Comparison of ENCODE assay signal across 1 cellular context in genomic region chr20:57130160-57130772, GRCh38.
A peak's percentile ranks its signal among the peaks of the same experiment; 100 is the strongest.
TF ChIP-seq lines count a peak whose summit lies in the region.

No MANE protein-coding gene starts in this region.

TF ChIP-seq in HepG2, 621 proteins besides CTCF, POLR2A, EP300 and RAD21 (continued from another document and continues in another):
- TF ChIP-seq ZNF563 (CRISPR knock-in tag; IDR thresholded peaks at IDR 0.05) (peak; percentile 90), POLR2AphosphoS2 (IDR thresholded peaks at IDR 0.05; ENCODE audit: low read depth, low read length) (no peak), ZNF782 (CRISPR knock-in tag; IDR thresholded peaks at IDR 0.05; ENCODE audit: borderline replicate concordance) (no peak), EED (CRISPR knock-in tag; IDR thresholded peaks at IDR 0.05) (no peak; the same call in 1 of the 2 replicates), ATRX (CRISPR knock-in tag; IDR thresholded peaks at IDR 0.05; ENCODE audit: borderline replicate concordance) (no peak), ZNF747 (CRISPR knock-in tag; IDR thresholded peaks at IDR 0.05; ENCODE audit: borderline replicate concordance) (peak; percentile 74; the same call in 1 of the 2 replicates), MTA3 (CRISPR knock-in tag; IDR thresholded peaks at IDR 0.05) (no peak), BRD4 (CRISPR knock-in tag; IDR thresholded peaks at IDR 0.05) (no peak), FOSL2 (CRISPR knock-in tag; IDR thresholded peaks at IDR 0.05) (peak; percentile 89), THAP11 (CRISPR knock-in tag; IDR thresholded peaks at IDR 0.05) (peak; percentile 80), GTF3A (CRISPR knock-in tag; conservative IDR thresholded peaks at IDR 0.05) (no peak), HOXA3 (CRISPR knock-in tag; IDR thresholded peaks at IDR 0.05) (peak; percentile 78; the same call in 1 of the 2 replicates), NFE2L2 (IDR thresholded peaks at IDR 0.05; ENCODE audit: low read length) (peak; percentile 34), TRIM24 (CRISPR knock-in tag; IDR thresholded peaks at IDR 0.05) (peak; percentile 100), ZSCAN9 (CRISPR knock-in tag; IDR thresholded peaks at IDR 0.05; ENCODE audit: borderline replicate concordance) (peak; percentile 45; the same call in 1 of the 2 replicates), ZFAT (CRISPR knock-in tag; conservative IDR thresholded peaks at IDR 0.05) (no peak), PRPF4 (IDR thresholded peaks at IDR 0.05; ENCODE audit: low read depth, low read length, poor library complexity, severe bottlenecking) (no peak), HBP1 (CRISPR knock-in tag; IDR thresholded peaks at IDR 0.05; ENCODE audit: low read depth) (peak; percentile 73; the same call in 1 of the 2 replicates), ZNF24 (IDR thresholded peaks at IDR 0.05) (0 out of 2 replicates have a peak, but pooled peaks have one; percentile 33), ATF3 (CRISPR knock-in tag; IDR thresholded peaks at IDR 0.05) (peak; percentile 81; the same call in 1 of the 2 replicates), ETV5 (CRISPR knock-in tag; IDR thresholded peaks at IDR 0.05; ENCODE audit: borderline replicate concordance) (peak; percentile 19; the same call in 1 of the 2 replicates), ZMYM4 (CRISPR knock-in tag; IDR thresholded peaks at IDR 0.05) (peak; percentile 84), ZBTB7B (CRISPR knock-in tag; IDR thresholded peaks at IDR 0.05) (peak; percentile 95), KLF9 (CRISPR knock-in tag; IDR thresholded peaks at IDR 0.05; ENCODE audit: low read depth) (no peak), ISX (CRISPR knock-in tag; conservative IDR thresholded peaks at IDR 0.05) (no peak), RBM39 (IDR thresholded peaks at IDR 0.05; ENCODE audit: low read depth, low read length, poor library complexity, severe bottlenecking) (no peak), ZNF317 (CRISPR knock-in tag; IDR thresholded peaks at IDR 0.05) (0 out of 2 replicates have a peak, but pooled peaks have one; percentile 38), HDAC6 (IDR thresholded peaks at IDR 0.05; ENCODE audit: low read depth, low read length) (no peak), ZNF138 (CRISPR knock-in tag; IDR thresholded peaks at IDR 0.05; ENCODE audit: low read depth) (no peak), HIVEP1 (CRISPR knock-in tag; IDR thresholded peaks at IDR 0.05) (no peak), ZNF562 (CRISPR knock-in tag; IDR thresholded peaks at IDR 0.05; ENCODE audit: borderline replicate concordance) (no peak), ZNF224 (CRISPR knock-in tag; IDR thresholded peaks at IDR 0.05) (no peak), ZMYM2 (CRISPR knock-in tag; IDR thresholded peaks at IDR 0.05) (no peak), BRCA1 (CRISPR knock-in tag; IDR thresholded peaks at IDR 0.05) (0 out of 2 replicates have a peak, but pooled peaks have one; percentile 92), SP4 (CRISPR knock-in tag; IDR thresholded peaks at IDR 0.05) (peak; percentile 42; the same call in 1 of the 2 replicates), ZNF646 (CRISPR knock-in tag; IDR thresholded peaks at IDR 0.05) (no peak), MAF1 (CRISPR knock-in tag; IDR thresholded peaks at IDR 0.05; ENCODE audit: borderline replicate concordance) (no peak), SMYD3 (CRISPR knock-in tag; IDR thresholded peaks at IDR 0.05) (no peak), ZZZ3 (CRISPR knock-in tag; IDR thresholded peaks at IDR 0.05; ENCODE audit: borderline replicate concordance) (no peak), CCAR2 (optimal IDR thresholded peaks at IDR 0.05; ENCODE audit: low read depth, low read length) (no peak), GATAD2A (CRISPR knock-in tag; IDR thresholded peaks at IDR 0.05) (peak; percentile 97), SP140L (CRISPR knock-in tag; IDR thresholded peaks at IDR 0.05; ENCODE audit: borderline replicate concordance) (no peak), ZNF44 (CRISPR knock-in tag; IDR thresholded peaks at IDR 0.05) (peak; percentile 82; the same call in 1 of the 2 replicates), ZEB1 (IDR thresholded peaks at IDR 0.05; ENCODE audit: insufficient replicate concordance, low read depth) (peak; percentile 45), FOXO1 (CRISPR knock-in tag; IDR thresholded peaks at IDR 0.05) (peak; percentile 91), ZNF225 (CRISPR knock-in tag; IDR thresholded peaks at IDR 0.05) (peak; percentile 52; the same call in 1 of the 2 replicates), YY1 (IDR thresholded peaks at IDR 0.05; ENCODE audit: insufficient read depth, insufficient replicate concordance, low read depth, low read length) (no peak), RFXANK (CRISPR knock-in tag; IDR thresholded peaks at IDR 0.05) (no peak)
- TF ChIP-seq, protein P1, sequence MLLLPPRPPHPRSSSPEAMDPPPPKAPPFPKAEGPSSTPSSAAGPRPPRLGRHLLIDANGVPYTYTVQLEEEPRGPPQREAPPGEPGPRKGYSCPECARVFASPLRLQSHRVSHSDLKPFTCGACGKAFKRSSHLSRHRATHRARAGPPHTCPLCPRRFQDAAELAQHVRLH (CRISPR knock-in tag; IDR thresholded peaks at IDR 0.05; ENCODE audit: borderline replicate concordance, low read depth), result no peak
- TF ChIP-seq, protein P2, sequence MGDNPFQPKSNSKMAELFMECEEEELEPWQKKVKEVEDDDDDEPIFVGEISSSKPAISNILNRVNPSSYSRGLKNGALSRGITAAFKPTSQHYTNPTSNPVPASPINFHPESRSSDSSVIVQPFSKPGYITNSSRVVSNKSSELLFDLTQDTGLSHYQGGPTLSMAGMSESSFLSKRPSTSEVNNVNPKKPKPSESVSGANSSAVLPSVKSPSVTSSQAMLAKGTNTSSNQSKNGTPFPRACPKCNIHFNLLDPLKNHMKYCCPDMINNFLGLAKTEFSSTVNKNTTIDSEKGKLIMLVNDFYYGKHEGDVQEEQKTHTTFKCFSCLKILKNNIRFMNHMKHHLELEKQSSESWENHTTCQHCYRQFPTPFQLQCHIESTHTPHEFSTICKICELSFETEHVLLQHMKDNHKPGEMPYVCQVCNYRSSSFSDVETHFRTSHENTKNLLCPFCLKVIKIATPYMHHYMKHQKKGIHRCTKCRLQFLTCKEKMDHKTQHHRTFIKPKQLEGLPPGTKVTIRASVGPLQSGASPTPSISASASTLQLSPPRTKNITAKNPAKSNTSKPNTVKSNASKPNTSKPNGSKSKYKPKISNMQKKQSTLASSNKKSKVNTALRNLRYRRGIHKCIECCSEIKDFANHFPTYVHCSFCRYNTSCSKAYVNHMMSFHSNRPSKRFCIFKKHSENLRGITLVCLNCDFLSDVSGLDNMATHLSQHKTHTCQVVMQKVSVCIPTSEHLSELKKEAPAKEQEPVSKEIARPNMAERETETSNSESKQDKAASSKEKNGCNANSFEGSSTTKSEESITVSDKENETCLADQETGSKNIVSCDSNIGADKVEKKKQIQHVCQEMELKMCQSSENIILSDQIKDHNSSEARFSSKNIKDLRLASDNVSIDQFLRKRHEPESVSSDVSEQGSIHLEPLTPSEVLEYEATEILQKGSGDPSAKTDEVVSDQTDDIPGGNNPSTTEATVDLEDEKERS (CRISPR knock-in tag; IDR thresholded peaks at IDR 0.05), result peak; percentile 87; the same call in 1 of the 2 replicates
- TF ChIP-seq, protein P3, sequence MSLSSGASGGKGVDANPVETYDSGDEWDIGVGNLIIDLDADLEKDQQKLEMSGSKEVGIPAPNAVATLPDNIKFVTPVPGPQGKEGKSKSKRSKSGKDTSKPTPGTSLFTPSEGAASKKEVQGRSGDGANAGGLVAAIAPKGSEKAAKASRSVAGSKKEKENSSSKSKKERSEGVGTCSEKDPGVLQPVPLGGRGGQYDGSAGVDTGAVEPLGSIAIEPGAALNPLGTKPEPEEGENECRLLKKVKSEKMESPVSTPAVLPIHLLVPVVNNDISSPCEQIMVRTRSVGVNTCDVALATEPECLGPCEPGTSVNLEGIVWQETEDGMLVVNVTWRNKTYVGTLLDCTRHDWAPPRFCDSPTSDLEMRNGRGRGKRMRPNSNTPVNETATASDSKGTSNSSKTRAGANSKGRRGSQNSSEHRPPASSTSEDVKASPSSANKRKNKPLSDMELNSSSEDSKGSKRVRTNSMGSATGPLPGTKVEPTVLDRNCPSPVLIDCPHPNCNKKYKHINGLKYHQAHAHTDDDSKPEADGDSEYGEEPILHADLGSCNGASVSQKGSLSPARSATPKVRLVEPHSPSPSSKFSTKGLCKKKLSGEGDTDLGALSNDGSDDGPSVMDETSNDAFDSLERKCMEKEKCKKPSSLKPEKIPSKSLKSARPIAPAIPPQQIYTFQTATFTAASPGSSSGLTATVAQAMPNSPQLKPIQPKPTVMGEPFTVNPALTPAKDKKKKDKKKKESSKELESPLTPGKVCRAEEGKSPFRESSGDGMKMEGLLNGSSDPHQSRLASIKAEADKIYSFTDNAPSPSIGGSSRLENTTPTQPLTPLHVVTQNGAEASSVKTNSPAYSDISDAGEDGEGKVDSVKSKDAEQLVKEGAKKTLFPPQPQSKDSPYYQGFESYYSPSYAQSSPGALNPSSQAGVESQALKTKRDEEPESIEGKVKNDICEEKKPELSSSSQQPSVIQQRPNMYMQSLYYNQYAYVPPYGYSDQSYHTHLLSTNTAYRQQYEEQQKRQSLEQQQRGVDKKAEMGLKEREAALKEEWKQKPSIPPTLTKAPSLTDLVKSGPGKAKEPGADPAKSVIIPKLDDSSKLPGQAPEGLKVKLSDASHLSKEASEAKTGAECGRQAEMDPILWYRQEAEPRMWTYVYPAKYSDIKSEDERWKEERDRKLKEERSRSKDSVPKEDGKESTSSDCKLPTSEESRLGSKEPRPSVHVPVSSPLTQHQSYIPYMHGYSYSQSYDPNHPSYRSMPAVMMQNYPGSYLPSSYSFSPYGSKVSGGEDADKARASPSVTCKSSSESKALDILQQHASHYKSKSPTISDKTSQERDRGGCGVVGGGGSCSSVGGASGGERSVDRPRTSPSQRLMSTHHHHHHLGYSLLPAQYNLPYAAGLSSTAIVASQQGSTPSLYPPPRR (CRISPR knock-in tag; IDR thresholded peaks at IDR 0.05; ENCODE audit: borderline replicate concordance), result peak; percentile 44; the same call in 1 of the 2 replicates
- TF ChIP-seq, protein P4, sequence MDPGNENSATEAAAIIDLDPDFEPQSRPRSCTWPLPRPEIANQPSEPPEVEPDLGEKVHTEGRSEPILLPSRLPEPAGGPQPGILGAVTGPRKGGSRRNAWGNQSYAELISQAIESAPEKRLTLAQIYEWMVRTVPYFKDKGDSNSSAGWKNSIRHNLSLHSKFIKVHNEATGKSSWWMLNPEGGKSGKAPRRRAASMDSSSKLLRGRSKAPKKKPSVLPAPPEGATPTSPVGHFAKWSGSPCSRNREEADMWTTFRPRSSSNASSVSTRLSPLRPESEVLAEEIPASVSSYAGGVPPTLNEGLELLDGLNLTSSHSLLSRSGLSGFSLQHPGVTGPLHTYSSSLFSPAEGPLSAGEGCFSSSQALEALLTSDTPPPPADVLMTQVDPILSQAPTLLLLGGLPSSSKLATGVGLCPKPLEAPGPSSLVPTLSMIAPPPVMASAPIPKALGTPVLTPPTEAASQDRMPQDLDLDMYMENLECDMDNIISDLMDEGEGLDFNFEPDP (CRISPR knock-in tag; conservative IDR thresholded peaks at IDR 0.05), result no peak
